ENCODE assay signal across 1 cellular context in genomic region chr4:69577245-69577644, GRCh38.
A peak's percentile ranks its signal among the peaks of the same experiment; 100 is the strongest.
TF ChIP-seq lines count a peak whose summit lies in the region.

No MANE protein-coding gene starts in this region.

TF ChIP-seq in HEK293, 187 proteins besides CTCF, POLR2A, EP300 and RAD21 (continued from another document):
- TF ChIP-seq ZFP41 (tag by site-specific recombination; IDR thresholded peaks at IDR 0.05; ENCODE audit: borderline replicate concordance) (no peak), GLI2 (tag by site-specific recombination; IDR thresholded peaks at IDR 0.05; ENCODE audit: borderline replicate concordance, low read depth) (no peak), ZNF704 (tag by site-specific recombination; IDR thresholded peaks at IDR 0.05) (no peak), ZNF555 (tag by site-specific recombination; conservative IDR thresholded peaks at IDR 0.05) (peak; percentile 66), ZNF121 (tag by site-specific recombination; IDR thresholded peaks at IDR 0.05) (no peak), FEZF1 (tag by site-specific recombination; IDR thresholded peaks at IDR 0.05) (no peak), ZNF623 (tag by site-specific recombination; IDR thresholded peaks at IDR 0.05) (peak; percentile 37; the same call in 1 of the 2 replicates), ZNF366 (tag by site-specific recombination; conservative IDR thresholded peaks at IDR 0.05) (no peak), ZNF433 (tag by site-specific recombination; IDR thresholded peaks at IDR 0.05; ENCODE audit: low read depth) (0 out of 2 replicates have a peak, but pooled peaks have one; percentile 15), ZIC2 (tag by site-specific recombination; IDR thresholded peaks at IDR 0.05) (no peak), SP3 (tag by site-specific recombination; IDR thresholded peaks at IDR 0.05) (no peak), ZNF266 (tag by site-specific recombination; IDR thresholded peaks at IDR 0.05; ENCODE audit: low read depth) (0 out of 2 replicates have a peak, but pooled peaks have one; percentile 20), ZNF140 (tag by site-specific recombination; IDR thresholded peaks at IDR 0.05) (peak; percentile 12; the same call in 1 of the 2 replicates), KLF10 (tag by site-specific recombination; IDR thresholded peaks at IDR 0.05) (no peak), ZNF621 (tag by site-specific recombination; IDR thresholded peaks at IDR 0.05) (no peak), ZNF292 (tag by site-specific recombination; IDR thresholded peaks at IDR 0.05; ENCODE audit: borderline replicate concordance, low read depth) (no peak), ZNF501 (tag by site-specific recombination; IDR thresholded peaks at IDR 0.05) (0 out of 2 replicates have a peak, but pooled peaks have one; percentile 47), EGR2 (tag by site-specific recombination; IDR thresholded peaks at IDR 0.05; ENCODE audit: low read depth) (no peak), OSR2 (tag by site-specific recombination; IDR thresholded peaks at IDR 0.05) (no peak), MEIS1 (CRISPR knock-in tag; IDR thresholded peaks at IDR 0.05; ENCODE audit: borderline replicate concordance) (no peak)
- TF ChIP-seq, protein P1, sequence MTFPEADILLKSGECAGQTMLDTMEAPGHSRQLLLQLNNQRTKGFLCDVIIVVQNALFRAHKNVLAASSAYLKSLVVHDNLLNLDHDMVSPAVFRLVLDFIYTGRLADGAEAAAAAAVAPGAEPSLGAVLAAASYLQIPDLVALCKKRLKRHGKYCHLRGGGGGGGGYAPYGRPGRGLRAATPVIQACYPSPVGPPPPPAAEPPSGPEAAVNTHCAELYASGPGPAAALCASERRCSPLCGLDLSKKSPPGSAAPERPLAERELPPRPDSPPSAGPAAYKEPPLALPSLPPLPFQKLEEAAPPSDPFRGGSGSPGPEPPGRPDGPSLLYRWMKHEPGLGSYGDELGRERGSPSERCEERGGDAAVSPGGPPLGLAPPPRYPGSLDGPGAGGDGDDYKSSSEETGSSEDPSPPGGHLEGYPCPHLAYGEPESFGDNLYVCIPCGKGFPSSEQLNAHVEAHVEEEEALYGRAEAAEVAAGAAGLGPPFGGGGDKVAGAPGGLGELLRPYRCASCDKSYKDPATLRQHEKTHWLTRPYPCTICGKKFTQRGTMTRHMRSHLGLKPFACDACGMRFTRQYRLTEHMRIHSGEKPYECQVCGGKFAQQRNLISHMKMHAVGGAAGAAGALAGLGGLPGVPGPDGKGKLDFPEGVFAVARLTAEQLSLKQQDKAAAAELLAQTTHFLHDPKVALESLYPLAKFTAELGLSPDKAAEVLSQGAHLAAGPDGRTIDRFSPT (tag by site-specific recombination; IDR thresholded peaks at IDR 0.05) = no peak
- TF ChIP-seq, protein P2, sequence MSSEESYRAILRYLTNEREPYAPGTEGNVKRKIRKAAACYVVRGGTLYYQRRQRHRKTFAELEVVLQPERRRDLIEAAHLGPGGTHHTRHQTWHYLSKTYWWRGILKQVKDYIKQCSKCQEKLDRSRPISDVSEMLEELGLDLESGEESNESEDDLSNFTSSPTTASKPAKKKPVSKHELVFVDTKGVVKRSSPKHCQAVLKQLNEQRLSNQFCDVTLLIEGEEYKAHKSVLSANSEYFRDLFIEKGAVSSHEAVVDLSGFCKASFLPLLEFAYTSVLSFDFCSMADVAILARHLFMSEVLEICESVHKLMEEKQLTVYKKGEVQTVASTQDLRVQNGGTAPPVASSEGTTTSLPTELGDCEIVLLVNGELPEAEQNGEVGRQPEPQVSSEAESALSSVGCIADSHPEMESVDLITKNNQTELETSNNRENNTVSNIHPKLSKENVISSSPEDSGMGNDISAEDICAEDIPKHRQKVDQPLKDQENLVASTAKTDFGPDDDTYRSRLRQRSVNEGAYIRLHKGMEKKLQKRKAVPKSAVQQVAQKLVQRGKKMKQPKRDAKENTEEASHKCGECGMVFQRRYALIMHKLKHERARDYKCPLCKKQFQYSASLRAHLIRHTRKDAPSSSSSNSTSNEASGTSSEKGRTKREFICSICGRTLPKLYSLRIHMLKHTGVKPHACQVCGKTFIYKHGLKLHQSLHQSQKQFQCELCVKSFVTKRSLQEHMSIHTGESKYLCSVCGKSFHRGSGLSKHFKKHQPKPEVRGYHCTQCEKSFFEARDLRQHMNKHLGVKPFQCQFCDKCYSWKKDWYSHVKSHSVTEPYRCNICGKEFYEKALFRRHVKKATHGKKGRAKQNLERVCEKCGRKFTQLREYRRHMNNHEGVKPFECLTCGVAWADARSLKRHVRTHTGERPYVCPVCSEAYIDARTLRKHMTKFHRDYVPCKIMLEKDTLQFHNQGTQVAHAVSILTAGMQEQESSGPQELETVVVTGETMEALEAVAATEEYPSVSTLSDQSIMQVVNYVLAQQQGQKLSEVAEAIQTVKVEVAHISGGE (tag by site-specific recombination; conservative IDR thresholded peaks at IDR 0.05; ENCODE audit: low read depth) = peak; percentile 65
- TF ChIP-seq, protein P3, sequence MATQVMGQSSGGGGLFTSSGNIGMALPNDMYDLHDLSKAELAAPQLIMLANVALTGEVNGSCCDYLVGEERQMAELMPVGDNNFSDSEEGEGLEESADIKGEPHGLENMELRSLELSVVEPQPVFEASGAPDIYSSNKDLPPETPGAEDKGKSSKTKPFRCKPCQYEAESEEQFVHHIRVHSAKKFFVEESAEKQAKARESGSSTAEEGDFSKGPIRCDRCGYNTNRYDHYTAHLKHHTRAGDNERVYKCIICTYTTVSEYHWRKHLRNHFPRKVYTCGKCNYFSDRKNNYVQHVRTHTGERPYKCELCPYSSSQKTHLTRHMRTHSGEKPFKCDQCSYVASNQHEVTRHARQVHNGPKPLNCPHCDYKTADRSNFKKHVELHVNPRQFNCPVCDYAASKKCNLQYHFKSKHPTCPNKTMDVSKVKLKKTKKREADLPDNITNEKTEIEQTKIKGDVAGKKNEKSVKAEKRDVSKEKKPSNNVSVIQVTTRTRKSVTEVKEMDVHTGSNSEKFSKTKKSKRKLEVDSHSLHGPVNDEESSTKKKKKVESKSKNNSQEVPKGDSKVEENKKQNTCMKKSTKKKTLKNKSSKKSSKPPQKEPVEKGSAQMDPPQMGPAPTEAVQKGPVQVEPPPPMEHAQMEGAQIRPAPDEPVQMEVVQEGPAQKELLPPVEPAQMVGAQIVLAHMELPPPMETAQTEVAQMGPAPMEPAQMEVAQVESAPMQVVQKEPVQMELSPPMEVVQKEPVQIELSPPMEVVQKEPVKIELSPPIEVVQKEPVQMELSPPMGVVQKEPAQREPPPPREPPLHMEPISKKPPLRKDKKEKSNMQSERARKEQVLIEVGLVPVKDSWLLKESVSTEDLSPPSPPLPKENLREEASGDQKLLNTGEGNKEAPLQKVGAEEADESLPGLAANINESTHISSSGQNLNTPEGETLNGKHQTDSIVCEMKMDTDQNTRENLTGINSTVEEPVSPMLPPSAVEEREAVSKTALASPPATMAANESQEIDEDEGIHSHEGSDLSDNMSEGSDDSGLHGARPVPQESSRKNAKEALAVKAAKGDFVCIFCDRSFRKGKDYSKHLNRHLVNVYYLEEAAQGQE (tag by site-specific recombination; IDR thresholded peaks at IDR 0.05) = peak; percentile 54
- TF ChIP-seq, protein P4, sequence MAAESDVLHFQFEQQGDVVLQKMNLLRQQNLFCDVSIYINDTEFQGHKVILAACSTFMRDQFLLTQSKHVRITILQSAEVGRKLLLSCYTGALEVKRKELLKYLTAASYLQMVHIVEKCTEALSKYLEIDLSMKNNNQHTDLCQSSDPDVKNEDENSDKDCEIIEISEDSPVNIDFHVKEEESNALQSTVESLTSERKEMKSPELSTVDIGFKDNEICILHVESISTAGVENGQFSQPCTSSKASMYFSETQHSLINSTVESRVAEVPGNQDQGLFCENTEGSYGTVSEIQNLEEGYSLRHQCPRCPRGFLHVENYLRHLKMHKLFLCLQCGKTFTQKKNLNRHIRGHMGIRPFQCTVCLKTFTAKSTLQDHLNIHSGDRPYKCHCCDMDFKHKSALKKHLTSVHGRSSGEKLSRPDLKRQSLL (tag by site-specific recombination; IDR thresholded peaks at IDR 0.05) = no peak
